ENCODE assay signal across 13 cellular contexts in the genomic region with DNA sequence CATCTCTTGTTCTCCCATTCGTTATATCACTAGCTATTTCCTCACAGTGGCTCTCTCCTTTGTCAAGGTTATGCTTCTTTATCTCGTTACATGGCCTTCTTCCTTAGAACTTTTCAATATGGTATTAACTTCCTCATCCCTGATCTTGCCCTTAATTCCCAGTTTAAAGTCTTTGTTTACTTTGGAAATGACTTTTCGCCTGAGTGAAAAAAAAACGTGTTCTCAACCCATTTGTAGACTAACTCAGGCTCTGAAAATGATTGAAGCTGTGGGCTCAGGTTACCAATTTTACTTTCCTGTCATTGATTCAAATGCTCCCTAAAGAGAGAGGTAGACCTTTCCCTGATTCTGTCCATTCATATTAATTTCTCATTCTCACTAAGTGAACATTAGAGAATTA.
DNase-seq lines count a peak whose midpoint lies in the region; ATAC-seq and TF ChIP-seq lines count a peak whose summit lies in the region.
"Had no signal": no experiment of that assay in that cellular context is flagged by ENCODE, and none has a peak within 500 bp of the region (broad histone marks: within the 10 kb centered on the region; RNA-seq: fewer than 3 reads in every experiment).

No MANE protein-coding gene starts in this region.

- H3K27me3 ChIP-seq in right lobe of liver, result no peaks in the 10 kb centered on the region
- H3K27me3 ChIP-seq: BE2C had no signal

- intact Hi-C loops in left colon (cut with DNase I, micrococcal nuclease) (no loop called here), right lobe of liver (cut with DNase I) (no loop called here)

- ATAC-seq in left colon, result peak; percentile 71
- peak in 3 of 4 donors; percentile 52 to 62 (median 60) for ATAC-seq in right lobe of liver
- no peak for ATAC-seq in HG03354 (IDR thresholded peaks at IDR 0.05; ENCODE audit: poor library complexity, severe bottlenecking, unreplicated experiment)
- no peak for ATAC-seq in effector memory CD8-positive, alpha-beta T cell (replicated peaks)
- ATAC-seq: A549, GM12878 had no signal

- WGBS in right lobe of liver (ENCODE audit: insufficient coverage, low coverage, low lambda C conversion rate, missing lambda C conversion rate), result 24% methylated on average over 4 of the region's 4 CpGs

- H3K36me3 Mint-ChIP-seq in effector memory CD8-positive, alpha-beta T cell (ENCODE audit: insufficient read depth), result no peaks in the 10 kb centered on the region

- H3K9me3 Mint-ChIP-seq in effector memory CD8-positive, alpha-beta T cell, result no peaks in the 10 kb centered on the region

- H3K4me3 Mint-ChIP-seq in effector memory CD8-positive, alpha-beta T cell, result no peak overlapping the region
- H3K4me3 Mint-ChIP-seq: CD4-positive, alpha-beta memory T cell had no signal

- peak; percentile 38 for DNase-seq in NCI-H2171 treated with DMSO at 0.1 percent for 48 hours (lab: John Stamatoyannopoulos, UW)
- no peak for DNase-seq in left colon
- no peak for DNase-seq in right lobe of liver
- no peak for DNase-seq in effector memory CD8-positive, alpha-beta T cell
- DNase-seq in midbrain (lab: John Stamatoyannopoulos, UW), result no peak
- DNase-seq: BE2C; CD4-positive, alpha-beta memory T cell; DMS79 had no signal

- TF ChIP-seq POLR2A in right lobe of liver (IDR thresholded peaks at IDR 0.05), result no peak

- no peak overlapping the region for H3K27ac ChIP-seq in right lobe of liver
- H3K27ac ChIP-seq: A549, C4-2B had no signal

- peaks cover 0 to 16% (median 0%) of the 10 kb centered on the region in 4 donors for H3K4me1 ChIP-seq in right lobe of liver
- H3K4me1 ChIP-seq: A549, BE2C had no signal

- H3K4me1 Mint-ChIP-seq in effector memory CD8-positive, alpha-beta T cell (ENCODE audit: low read depth in 2 of 2), result no peaks in the 10 kb centered on the region
- H3K4me1 Mint-ChIP-seq: CD4-positive, alpha-beta memory T cell had no signal

- no peak overlapping the region for H3K4me3 ChIP-seq in right lobe of liver
- H3K4me3 ChIP-seq: A549, GM12878, HAP-1 had no signal

- H3K36me3 ChIP-seq in right lobe of liver, result no peaks in the 10 kb centered on the region
- H3K36me3 ChIP-seq: BE2C, HAP-1 had no signal

- no peak overlapping the region for H3K27ac Mint-ChIP-seq in effector memory CD8-positive, alpha-beta T cell
- H3K27ac Mint-ChIP-seq: CD4-positive, alpha-beta memory T cell had no signal

- H3K27me3 Mint-ChIP-seq in effector memory CD8-positive, alpha-beta T cell, result no peaks in the 10 kb centered on the region
- H3K27me3 Mint-ChIP-seq: CD4-positive, alpha-beta memory T cell had no signal

- TF ChIP-seq CTCF in right lobe of liver (IDR thresholded peaks at IDR 0.05), result no peak

- no peaks in the 10 kb centered on the region for H3K9me3 ChIP-seq in right lobe of liver
- H3K9me3 ChIP-seq: A549, BE2C, HAP-1 had no signal

Comparison
In these comparisons a context has a peak if more than half of its experiments do, and no peak if none do; other contexts are left out.
1. ATAC-seq: peak in left colon (single experiment) and right lobe of liver (3 of 4); none in HG03354 (single experiment) and effector memory CD8-positive, alpha-beta T cell (single experiment).